Comparison of ENCODE assay signal across 16 cellular contexts in the genomic region with DNA sequence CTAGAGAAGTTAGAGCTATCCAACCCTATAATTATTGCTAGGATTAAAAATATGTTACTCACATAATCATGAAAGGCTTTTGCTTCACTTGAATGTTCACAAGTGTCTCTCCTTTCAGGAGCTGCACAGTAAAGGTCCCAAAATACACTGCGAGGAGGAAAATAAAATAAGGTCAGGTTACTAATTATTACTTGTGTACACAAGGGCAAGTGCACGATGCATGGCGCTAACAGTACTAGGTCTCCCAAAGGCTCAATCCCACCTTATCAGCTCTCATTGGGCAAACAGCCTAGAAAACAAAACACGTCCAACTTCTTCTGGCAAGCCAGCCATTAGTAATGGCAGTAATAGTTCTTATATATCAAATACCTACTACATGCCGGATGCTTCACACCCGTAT. TPM values are rescaled to one million over a fixed set of nuclear protein-coding genes. Genes with fewer than 3 reads are reported as not detected.
DNase-seq lines count a peak whose midpoint lies in the region; TF ChIP-seq lines count a peak whose summit lies in the region.
"Had no signal": no experiment of that assay in that cellular context is flagged by ENCODE, and none has a peak within 500 bp of the region (broad histone marks: within the 10 kb centered on the region; RNA-seq: fewer than 3 reads in every experiment).

No MANE protein-coding gene starts in this region.

- peaks cover 38% of the 10 kb centered on the region for H3K36me3 ChIP-seq in left ventricle myocardium inferior
- H3K36me3 ChIP-seq: MG63 had no signal

- H3K4me1 ChIP-seq in left ventricle myocardium inferior: peaks cover 89% of the 10 kb centered on the region

- H3K36me3 Mint-ChIP-seq in glutamatergic neuron (ENCODE audit: unreplicated experiment): peaks cover 22% of the 10 kb centered on the region

- H3K27me3 ChIP-seq in left ventricle myocardium inferior (ENCODE audit: low read depth): no peaks in the 10 kb centered on the region
- H3K27me3 ChIP-seq: colonic mucosa, MG63, transverse colon had no signal

- peak overlapping the region; percentile 59 for H3K27ac ChIP-seq in left ventricle myocardium inferior (replicated peaks)
- H3K27ac ChIP-seq: colonic mucosa had no signal

- no peak overlapping the region for H3K27ac Mint-ChIP-seq in glutamatergic neuron (ENCODE audit: unreplicated experiment)
- H3K27ac Mint-ChIP-seq: activated CD4-positive, alpha-beta T cell treated with anti-CD3 and anti-CD28 coated beads, Interleukin-2, amount 10 ng/mL, durations not matched to agents 7 days and 5 days had no signal

- peaks cover 18% of the 10 kb centered on the region for H3K9me3 Mint-ChIP-seq in glutamatergic neuron (ENCODE audit: unreplicated experiment)
- H3K9me3 Mint-ChIP-seq: activated CD4-positive, alpha-beta T cell treated with anti-CD3 and anti-CD28 coated beads, Interleukin-2, amount 10 ng/mL, durations not matched to agents 7 days and 5 days had no signal

- H3K4me3 Mint-ChIP-seq in glutamatergic neuron (ENCODE audit: unreplicated experiment): peak overlapping the region; percentile 98
- H3K4me3 Mint-ChIP-seq: activated CD4-positive, alpha-beta T cell treated with anti-CD3 and anti-CD28 coated beads, Interleukin-2, amount 10 ng/mL, durations not matched to agents 7 days and 5 days had no signal

- H3K9me3 ChIP-seq in left ventricle myocardium inferior (replicated peaks): no peaks in the 10 kb centered on the region
- H3K9me3 ChIP-seq: colonic mucosa, MG63, transverse colon had no signal

- H3K4me3 ChIP-seq in left ventricle myocardium inferior: no peak overlapping the region
- H3K4me3 ChIP-seq: colonic mucosa, MG63, transverse colon had no signal

- H3K4me1 Mint-ChIP-seq in glutamatergic neuron (ENCODE audit: low read depth, unreplicated experiment): peaks cover 59% of the 10 kb centered on the region

- no peak for DNase-seq in left ventricle myocardium inferior
- no peak for DNase-seq in cardiac septum (ENCODE audit: low spot score)
- DNase-seq in NCI-H2196 treated with DMSO at 0.1 percent for 48 hours (lab: John Stamatoyannopoulos, UW; ENCODE audit: unreplicated experiment): peak; percentile 32
- no peak for DNase-seq in glutamatergic neuron
- no peak for DNase-seq in Kasumi-1 (lab: John Stamatoyannopoulos, UW)
- DNase-seq in superior temporal gyrus (ENCODE audit: extremely low spot score): no peak
- DNase-seq in germinal center (ENCODE audit: low spot score): no peak
- no peak for DNase-seq in DMS114 treated with DMSO at 0.1 percent for 48 hours (lab: John Stamatoyannopoulos, UW; ENCODE audit: unreplicated experiment)
- DNase-seq: ACHN; activated CD4-positive, alpha-beta T cell treated with anti-CD3 and anti-CD28 coated beads, Interleukin-2, amount 10 ng/mL, durations not matched to agents 7 days and 5 days; colonic mucosa; erythroblast; MG63; midbrain; PC-3; transverse colon had no signal

- TF ChIP-seq CTCF in left ventricle myocardium inferior (IDR thresholded peaks at IDR 0.05; ENCODE audit: borderline replicate concordance) (no peak), glutamatergic neuron (IDR thresholded peaks at IDR 0.05; ENCODE audit: partially characterized antibody, unreplicated experiment) (no peak)

- intact Hi-C loops in left ventricle myocardium inferior (cut with micrococcal nuclease): loop anchor here (10.0 kb wide), 1 partner anchor 97 kb away; no protein-coding TSS in a partner anchor
- intact Hi-C loops in cardiac septum (cut with DNase I): loop anchor here (10.0 kb wide), 2 partner anchors 87 to 517 kb away; a partner anchor contains a TSS

- peaks cover 21% of the 10 kb centered on the region for H3K27me3 Mint-ChIP-seq in glutamatergic neuron (ENCODE audit: unreplicated experiment)
- H3K27me3 Mint-ChIP-seq: activated CD4-positive, alpha-beta T cell treated with anti-CD3 and anti-CD28 coated beads, Interleukin-2, amount 10 ng/mL, durations not matched to agents 7 days and 5 days had no signal

RNA-seq across cellular contexts. Expression of a gene that starts 4.4 kb away (rescaled TPM):
- total RNA-seq in left ventricle myocardium inferior: 57.7 TPM
- 45.4 TPM for total RNA-seq in cardiac septum
- 608 TPM for total RNA-seq in glutamatergic neuron (ENCODE audit: unreplicated experiment)

Comparison
In these comparisons a context has a peak if more than half of its experiments do, and no peak if none do; other contexts are left out.
1. RNA of a gene that starts 4.4 kb away (total RNA-seq): 608 TPM in glutamatergic neuron (single experiment); 57.7 TPM in left ventricle myocardium inferior (single experiment) and 45.4 TPM in cardiac septum (single experiment); every median in the first group is over 10 times any median in the second.